In the genomic region with DNA sequence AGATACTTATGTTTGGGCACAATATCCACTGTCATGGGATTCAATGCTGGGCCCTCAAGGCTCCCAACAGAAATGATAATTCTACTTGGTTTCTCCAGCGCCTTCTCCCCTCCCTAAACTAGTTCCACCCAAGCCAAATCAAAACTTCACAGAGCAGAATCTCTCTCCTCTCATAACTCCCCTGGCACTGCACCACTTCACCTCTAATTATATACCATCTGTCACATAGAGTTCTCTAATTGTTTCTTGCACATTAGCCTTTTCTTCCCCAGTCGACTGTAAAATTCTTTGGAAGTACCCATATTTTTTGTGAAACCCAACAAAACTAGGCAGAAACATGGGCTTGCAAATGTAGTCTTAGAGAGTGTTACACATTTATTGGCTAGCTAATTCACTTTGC, we compare ENCODE assay signal across 19 cellular contexts. TPM values are rescaled to one million over a fixed set of nuclear protein-coding genes. Genes with fewer than 3 reads are reported as not detected.
DNase-seq lines count a peak whose midpoint lies in the region; ATAC-seq and TF ChIP-seq lines count a peak whose summit lies in the region.
"Had no signal": no experiment of that assay in that cellular context is flagged by ENCODE, and none has a peak within 500 bp of the region (broad histone marks: within the 10 kb centered on the region; RNA-seq: fewer than 3 reads in every experiment).

No MANE protein-coding gene starts in this region.

- POLR2A ChIA-PET in HEK293 (lab: Yijun Ruan, JAX): no interaction called here

- TF ChIP-seq CTCF in HEK293 (tag by site-specific recombination; IDR thresholded peaks at IDR 0.05): no peak

- ATAC-seq in HG03342 (IDR thresholded peaks at IDR 0.05; ENCODE audit: unreplicated experiment): no peak
- ATAC-seq in HG02973 (IDR thresholded peaks at IDR 0.05; ENCODE audit: unreplicated experiment): no peak
- ATAC-seq: GM12878 had no signal

- CTCF ChIA-PET in HEK293 (lab: Yijun Ruan, JAX): interaction anchor here (0.6 to 1.4 kb wide), 2 partner anchors 11 to 72 kb away, joined by 3 to 4 read pairs; no protein-coding TSS in a partner anchor

- H3K4me3 ChIP-seq in HEK293 (ENCODE audit: low read depth, low read length): no peak overlapping the region
- H3K4me3 ChIP-seq: GM12878, Peyer's patch, SJSA1 had no signal

- H3K27ac ChIP-seq in HEK293 (ENCODE audit: extremely low read depth, low read depth, low read length): no peak overlapping the region
- H3K27ac ChIP-seq: 22Rv1, Peyer's patch, SJSA1 had no signal

- no peaks in the 10 kb centered on the region for H3K9me3 ChIP-seq in HEK293 (ENCODE audit: control insufficient read depth, insufficient read depth, low read depth, low read length)
- H3K9me3 ChIP-seq: Peyer's patch, SJSA1 had no signal

- DNase-seq in NCI-H1105 treated with DMSO at 0.1 percent for 48 hours (lab: John Stamatoyannopoulos, UW): peak; percentile 52
- DNase-seq in NCI-H1105 (lab: John Stamatoyannopoulos, UW): no peak
- DNase-seq in NCI-H446 (lab: John Stamatoyannopoulos, UW): peak; percentile 63 to 73
- DNase-seq in cerebellum (ENCODE audit: low spot score): peak; percentile 17
- no peak for DNase-seq in NCI-H2081 treated with DMSO at 0.1 percent for 48 hours (lab: John Stamatoyannopoulos, UW)
- DNase-seq: AML-193; DMS153; Kasumi-1; MM.1S; NCI-H1092; NCI-H526; NK-92 treated with Interleukin-12 subunit alpha and Interleukin-12 subunit beta, amount 100 ng/mL, for 24 hours; Peyer's patch had no signal

- H3K4me1 ChIP-seq in HEK293 (ENCODE audit: control insufficient read depth, insufficient read depth, low read length): peaks cover 8% of the 10 kb centered on the region
- H3K4me1 ChIP-seq: SJSA1 had no signal

- no peaks in the 10 kb centered on the region for H3K36me3 ChIP-seq in HEK293 (ENCODE audit: control insufficient read depth in 2 of 2, insufficient read depth in 1 of 2, low read length in 2 of 2)
- H3K36me3 ChIP-seq: Peyer's patch, SJSA1 had no signal

TF ChIP-seq in HEK293, 187 proteins besides CTCF, POLR2A, EP300 and RAD21:
- TF ChIP-seq, protein P1, sequence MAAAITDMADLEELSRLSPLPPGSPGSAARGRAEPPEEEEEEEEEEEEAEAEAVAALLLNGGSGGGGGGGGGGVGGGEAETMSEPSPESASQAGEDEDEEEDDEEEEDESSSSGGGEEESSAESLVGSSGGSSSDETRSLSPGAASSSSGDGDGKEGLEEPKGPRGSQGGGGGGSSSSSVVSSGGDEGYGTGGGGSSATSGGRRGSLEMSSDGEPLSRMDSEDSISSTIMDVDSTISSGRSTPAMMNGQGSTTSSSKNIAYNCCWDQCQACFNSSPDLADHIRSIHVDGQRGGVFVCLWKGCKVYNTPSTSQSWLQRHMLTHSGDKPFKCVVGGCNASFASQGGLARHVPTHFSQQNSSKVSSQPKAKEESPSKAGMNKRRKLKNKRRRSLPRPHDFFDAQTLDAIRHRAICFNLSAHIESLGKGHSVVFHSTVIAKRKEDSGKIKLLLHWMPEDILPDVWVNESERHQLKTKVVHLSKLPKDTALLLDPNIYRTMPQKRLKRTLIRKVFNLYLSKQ (tag by site-specific recombination; IDR thresholded peaks at IDR 0.05; ENCODE audit: borderline replicate concordance): no peak
- TF ChIP-seq IKZF3 (tag by site-specific recombination; IDR thresholded peaks at IDR 0.05) (no peak), SP7 (tag by site-specific recombination; IDR thresholded peaks at IDR 0.05) (peak; percentile 54; the same call in 1 of the 2 replicates), ZNF76 (tag by site-specific recombination; IDR thresholded peaks at IDR 0.05; ENCODE audit: borderline replicate concordance, low read depth) (no peak)

RNA-seq across cellular contexts. Expression of a gene that starts 8.1 kb away (rescaled TPM):
- total RNA-seq in cerebellum: 39.2 TPM

Comparison
In these comparisons a context has a peak if more than half of its experiments do, and no peak if none do; other contexts are left out.
1. DNase-seq: peak in NCI-H1105 treated with DMSO at 0.1 percent for 48 hours (single experiment), NCI-H446 (2 of 2) and cerebellum (single experiment); none in NCI-H1105 (single experiment) and NCI-H2081 treated with DMSO at 0.1 percent for 48 hours (single experiment).